In the genomic region with DNA sequence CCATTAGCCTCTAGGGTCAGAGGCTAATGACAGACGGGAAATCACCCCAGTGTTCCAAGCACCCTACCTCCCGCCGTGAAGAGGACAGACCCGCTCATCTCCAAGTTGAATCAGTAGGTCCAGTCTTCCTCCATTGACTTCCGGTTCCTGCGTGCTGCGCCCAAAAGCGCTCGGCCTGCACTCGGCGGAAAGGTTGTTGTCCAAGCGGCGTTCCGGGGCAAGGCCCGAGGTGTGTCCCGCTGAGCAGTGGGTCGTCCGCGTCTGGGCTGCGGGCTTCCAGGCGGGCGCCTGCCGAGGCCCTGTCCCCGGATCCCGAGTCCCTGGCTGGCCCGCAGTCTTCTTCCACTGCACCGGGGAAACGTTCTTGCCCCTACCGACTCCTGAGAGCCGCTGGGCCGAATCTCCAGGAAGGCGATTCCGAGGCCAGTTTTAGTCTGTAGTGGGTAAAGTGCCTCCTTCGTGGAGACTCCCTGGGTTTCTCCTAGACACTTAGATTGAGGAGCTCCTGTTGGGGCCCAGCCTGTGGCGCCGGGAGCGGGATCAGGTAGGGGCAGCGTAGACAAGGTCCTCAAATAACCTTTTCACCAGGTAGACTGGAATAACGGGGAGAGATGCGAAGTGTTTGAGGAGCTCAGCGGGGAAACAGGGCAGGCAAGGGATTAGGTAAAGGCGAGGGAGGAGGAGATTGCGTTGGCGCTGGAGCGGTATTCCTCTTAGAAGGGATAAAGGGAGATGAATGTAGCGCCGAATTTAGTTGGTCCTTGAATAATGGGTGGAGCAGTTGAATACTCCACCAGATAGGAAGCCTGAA, we compare ENCODE assay signal across 1 cellular context.
TF ChIP-seq lines count a peak whose summit lies in the region.

A gene with protein sequence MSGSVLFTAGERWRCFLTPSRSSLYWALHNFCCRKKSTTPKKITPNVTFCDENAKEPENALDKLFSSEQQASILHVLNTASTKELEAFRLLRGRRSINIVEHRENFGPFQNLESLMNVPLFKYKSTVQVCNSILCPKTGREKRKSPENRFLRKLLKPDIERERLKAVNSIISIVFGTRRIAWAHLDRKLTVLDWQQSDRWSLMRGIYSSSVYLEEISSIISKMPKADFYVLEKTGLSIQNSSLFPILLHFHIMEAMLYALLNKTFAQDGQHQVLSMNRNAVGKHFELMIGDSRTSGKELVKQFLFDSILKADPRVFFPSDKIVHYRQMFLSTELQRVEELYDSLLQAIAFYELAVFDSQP (minus strand): TSS at position 138 of the 811 bp plus-strand sequence. CDS start 40 bp downstream, at position 98.

TF ChIP-seq in HepG2, 621 proteins besides CTCF, POLR2A, EP300 and RAD21 (continued from another document and continues in another):
- TF ChIP-seq, protein P1, sequence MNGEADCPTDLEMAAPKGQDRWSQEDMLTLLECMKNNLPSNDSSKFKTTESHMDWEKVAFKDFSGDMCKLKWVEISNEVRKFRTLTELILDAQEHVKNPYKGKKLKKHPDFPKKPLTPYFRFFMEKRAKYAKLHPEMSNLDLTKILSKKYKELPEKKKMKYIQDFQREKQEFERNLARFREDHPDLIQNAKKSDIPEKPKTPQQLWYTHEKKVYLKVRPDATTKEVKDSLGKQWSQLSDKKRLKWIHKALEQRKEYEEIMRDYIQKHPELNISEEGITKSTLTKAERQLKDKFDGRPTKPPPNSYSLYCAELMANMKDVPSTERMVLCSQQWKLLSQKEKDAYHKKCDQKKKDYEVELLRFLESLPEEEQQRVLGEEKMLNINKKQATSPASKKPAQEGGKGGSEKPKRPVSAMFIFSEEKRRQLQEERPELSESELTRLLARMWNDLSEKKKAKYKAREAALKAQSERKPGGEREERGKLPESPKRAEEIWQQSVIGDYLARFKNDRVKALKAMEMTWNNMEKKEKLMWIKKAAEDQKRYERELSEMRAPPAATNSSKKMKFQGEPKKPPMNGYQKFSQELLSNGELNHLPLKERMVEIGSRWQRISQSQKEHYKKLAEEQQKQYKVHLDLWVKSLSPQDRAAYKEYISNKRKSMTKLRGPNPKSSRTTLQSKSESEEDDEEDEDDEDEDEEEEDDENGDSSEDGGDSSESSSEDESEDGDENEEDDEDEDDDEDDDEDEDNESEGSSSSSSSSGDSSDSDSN (CRISPR knock-in tag; IDR thresholded peaks at IDR 0.05) = peak; percentile 100
- TF ChIP-seq, protein P2, sequence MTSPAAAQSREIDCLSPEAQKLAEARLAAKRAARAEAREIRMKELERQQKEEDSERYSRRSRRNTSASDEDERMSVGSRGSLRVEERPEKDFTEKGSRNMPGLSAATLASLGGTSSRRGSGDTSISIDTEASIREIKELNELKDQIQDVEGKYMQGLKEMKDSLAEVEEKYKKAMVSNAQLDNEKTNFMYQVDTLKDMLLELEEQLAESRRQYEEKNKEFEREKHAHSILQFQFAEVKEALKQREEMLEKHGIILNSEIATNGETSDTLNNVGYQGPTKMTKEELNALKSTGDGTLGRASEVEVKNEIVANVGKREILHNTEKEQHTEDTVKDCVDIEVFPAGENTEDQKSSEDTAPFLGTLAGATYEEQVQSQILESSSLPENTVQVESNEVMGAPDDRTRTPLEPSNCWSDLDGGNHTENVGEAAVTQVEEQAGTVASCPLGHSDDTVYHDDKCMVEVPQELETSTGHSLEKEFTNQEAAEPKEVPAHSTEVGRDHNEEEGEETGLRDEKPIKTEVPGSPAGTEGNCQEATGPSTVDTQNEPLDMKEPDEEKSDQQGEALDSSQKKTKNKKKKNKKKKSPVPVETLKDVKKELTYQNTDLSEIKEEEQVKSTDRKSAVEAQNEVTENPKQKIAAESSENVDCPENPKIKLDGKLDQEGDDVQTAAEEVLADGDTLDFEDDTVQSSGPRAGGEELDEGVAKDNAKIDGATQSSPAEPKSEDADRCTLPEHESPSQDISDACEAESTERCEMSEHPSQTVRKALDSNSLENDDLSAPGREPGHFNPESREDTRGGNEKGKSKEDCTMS (CRISPR knock-in tag; conservative IDR thresholded peaks at IDR 0.05) = no peak
- TF ChIP-seq, protein P3, sequence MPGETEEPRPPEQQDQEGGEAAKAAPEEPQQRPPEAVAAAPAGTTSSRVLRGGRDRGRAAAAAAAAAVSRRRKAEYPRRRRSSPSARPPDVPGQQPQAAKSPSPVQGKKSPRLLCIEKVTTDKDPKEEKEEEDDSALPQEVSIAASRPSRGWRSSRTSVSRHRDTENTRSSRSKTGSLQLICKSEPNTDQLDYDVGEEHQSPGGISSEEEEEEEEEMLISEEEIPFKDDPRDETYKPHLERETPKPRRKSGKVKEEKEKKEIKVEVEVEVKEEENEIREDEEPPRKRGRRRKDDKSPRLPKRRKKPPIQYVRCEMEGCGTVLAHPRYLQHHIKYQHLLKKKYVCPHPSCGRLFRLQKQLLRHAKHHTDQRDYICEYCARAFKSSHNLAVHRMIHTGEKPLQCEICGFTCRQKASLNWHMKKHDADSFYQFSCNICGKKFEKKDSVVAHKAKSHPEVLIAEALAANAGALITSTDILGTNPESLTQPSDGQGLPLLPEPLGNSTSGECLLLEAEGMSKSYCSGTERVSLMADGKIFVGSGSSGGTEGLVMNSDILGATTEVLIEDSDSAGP (CRISPR knock-in tag; IDR thresholded peaks at IDR 0.05; ENCODE audit: borderline replicate concordance) = peak; percentile 96
- TF ChIP-seq NR2F6 (IDR thresholded peaks at IDR 0.05) = no peak
- peak; percentile 64 for TF ChIP-seq NR2F6 (CRISPR knock-in tag; IDR thresholded peaks at IDR 0.05)
- peak; percentile 44; the same call in 1 of the 2 replicates for TF ChIP-seq HES4 (CRISPR knock-in tag; IDR thresholded peaks at IDR 0.05; ENCODE audit: borderline replicate concordance)
- no peak for TF ChIP-seq LCORL (IDR thresholded peaks at IDR 0.05)
- TF ChIP-seq LCORL (CRISPR knock-in tag; IDR thresholded peaks at IDR 0.05) = peak; percentile 82
- peak; percentile 42; the same call in 1 of the 2 replicates for TF ChIP-seq ZNF431 (CRISPR knock-in tag; IDR thresholded peaks at IDR 0.05; ENCODE audit: borderline replicate concordance, low read depth)
- TF ChIP-seq TEAD2 (CRISPR knock-in tag; IDR thresholded peaks at IDR 0.05) = peak; percentile 42
- no peak for TF ChIP-seq TBL1XR1 (IDR thresholded peaks at IDR 0.05; ENCODE audit: borderline replicate concordance, low read length, partially characterized antibody)
- TF ChIP-seq, protein P4, sequence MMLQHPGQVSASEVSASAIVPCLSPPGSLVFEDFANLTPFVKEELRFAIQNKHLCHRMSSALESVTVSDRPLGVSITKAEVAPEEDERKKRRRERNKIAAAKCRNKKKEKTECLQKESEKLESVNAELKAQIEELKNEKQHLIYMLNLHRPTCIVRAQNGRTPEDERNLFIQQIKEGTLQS (CRISPR knock-in tag; IDR thresholded peaks at IDR 0.05) = peak; percentile 64; the same call in 1 of the 2 replicates
- TF ChIP-seq ZSCAN9 (CRISPR knock-in tag; IDR thresholded peaks at IDR 0.05; ENCODE audit: borderline replicate concordance) = peak; percentile 96
- TF ChIP-seq, protein P5, sequence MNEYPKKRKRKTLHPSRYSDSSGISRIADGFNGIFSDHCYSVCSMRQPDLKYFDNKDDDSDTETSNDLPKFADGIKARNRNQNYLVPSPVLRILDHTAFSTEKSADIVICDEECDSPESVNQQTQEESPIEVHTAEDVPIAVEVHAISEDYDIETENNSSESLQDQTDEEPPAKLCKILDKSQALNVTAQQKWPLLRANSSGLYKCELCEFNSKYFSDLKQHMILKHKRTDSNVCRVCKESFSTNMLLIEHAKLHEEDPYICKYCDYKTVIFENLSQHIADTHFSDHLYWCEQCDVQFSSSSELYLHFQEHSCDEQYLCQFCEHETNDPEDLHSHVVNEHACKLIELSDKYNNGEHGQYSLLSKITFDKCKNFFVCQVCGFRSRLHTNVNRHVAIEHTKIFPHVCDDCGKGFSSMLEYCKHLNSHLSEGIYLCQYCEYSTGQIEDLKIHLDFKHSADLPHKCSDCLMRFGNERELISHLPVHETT (CRISPR knock-in tag; conservative IDR thresholded peaks at IDR 0.05) = peak; percentile 84; the same call in 1 of the 2 replicates
- TF ChIP-seq, protein P6, sequence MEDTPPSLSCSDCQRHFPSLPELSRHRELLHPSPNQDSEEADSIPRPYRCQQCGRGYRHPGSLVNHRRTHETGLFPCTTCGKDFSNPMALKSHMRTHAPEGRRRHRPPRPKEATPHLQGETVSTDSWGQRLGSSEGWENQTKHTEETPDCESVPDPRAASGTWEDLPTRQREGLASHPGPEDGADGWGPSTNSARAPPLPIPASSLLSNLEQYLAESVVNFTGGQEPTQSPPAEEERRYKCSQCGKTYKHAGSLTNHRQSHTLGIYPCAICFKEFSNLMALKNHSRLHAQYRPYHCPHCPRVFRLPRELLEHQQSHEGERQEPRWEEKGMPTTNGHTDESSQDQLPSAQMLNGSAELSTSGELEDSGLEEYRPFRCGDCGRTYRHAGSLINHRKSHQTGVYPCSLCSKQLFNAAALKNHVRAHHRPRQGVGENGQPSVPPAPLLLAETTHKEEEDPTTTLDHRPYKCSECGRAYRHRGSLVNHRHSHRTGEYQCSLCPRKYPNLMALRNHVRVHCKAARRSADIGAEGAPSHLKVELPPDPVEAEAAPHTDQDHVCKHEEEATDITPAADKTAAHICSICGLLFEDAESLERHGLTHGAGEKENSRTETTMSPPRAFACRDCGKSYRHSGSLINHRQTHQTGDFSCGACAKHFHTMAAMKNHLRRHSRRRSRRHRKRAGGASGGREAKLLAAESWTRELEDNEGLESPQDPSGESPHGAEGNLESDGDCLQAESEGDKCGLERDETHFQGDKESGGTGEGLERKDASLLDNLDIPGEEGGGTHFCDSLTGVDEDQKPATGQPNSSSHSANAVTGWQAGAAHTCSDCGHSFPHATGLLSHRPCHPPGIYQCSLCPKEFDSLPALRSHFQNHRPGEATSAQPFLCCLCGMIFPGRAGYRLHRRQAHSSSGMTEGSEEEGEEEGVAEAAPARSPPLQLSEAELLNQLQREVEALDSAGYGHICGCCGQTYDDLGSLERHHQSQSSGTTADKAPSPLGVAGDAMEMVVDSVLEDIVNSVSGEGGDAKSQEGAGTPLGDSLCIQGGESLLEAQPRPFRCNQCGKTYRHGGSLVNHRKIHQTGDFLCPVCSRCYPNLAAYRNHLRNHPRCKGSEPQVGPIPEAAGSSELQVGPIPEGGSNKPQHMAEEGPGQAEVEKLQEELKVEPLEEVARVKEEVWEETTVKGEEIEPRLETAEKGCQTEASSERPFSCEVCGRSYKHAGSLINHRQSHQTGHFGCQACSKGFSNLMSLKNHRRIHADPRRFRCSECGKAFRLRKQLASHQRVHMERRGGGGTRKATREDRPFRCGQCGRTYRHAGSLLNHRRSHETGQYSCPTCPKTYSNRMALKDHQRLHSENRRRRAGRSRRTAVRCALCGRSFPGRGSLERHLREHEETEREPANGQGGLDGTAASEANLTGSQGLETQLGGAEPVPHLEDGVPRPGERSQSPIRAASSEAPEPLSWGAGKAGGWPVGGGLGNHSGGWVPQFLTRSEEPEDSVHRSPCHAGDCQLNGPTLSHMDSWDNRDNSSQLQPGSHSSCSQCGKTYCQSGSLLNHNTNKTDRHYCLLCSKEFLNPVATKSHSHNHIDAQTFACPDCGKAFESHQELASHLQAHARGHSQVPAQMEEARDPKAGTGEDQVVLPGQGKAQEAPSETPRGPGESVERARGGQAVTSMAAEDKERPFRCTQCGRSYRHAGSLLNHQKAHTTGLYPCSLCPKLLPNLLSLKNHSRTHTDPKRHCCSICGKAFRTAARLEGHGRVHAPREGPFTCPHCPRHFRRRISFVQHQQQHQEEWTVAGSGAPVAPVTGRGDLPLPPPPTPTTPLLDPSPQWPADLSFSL (CRISPR knock-in tag; IDR thresholded peaks at IDR 0.05) = no peak
- peak; percentile 79; the same call in 1 of the 2 replicates for TF ChIP-seq AHR (CRISPR knock-in tag; IDR thresholded peaks at IDR 0.05)
- TF ChIP-seq ZC3H4 (CRISPR knock-in tag; IDR thresholded peaks at IDR 0.05; ENCODE audit: borderline replicate concordance) = peak; percentile 50; the same call in 1 of the 2 replicates
- TF ChIP-seq ZMYM4 (CRISPR knock-in tag; IDR thresholded peaks at IDR 0.05) = peak; percentile 83
- TF ChIP-seq, protein P7, sequence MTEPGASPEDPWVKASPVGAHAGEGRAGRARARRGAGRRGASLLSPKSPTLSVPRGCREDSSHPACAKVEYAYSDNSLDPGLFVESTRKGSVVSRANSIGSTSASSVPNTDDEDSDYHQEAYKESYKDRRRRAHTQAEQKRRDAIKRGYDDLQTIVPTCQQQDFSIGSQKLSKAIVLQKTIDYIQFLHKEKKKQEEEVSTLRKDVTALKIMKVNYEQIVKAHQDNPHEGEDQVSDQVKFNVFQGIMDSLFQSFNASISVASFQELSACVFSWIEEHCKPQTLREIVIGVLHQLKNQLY (CRISPR knock-in tag; IDR thresholded peaks at IDR 0.05) = peak; percentile 43; the same call in 1 of the 2 replicates
- peak; percentile 99 for TF ChIP-seq PHF20 (CRISPR knock-in tag; IDR thresholded peaks at IDR 0.05)
- peak; percentile 95 for TF ChIP-seq MED8 (CRISPR knock-in tag; IDR thresholded peaks at IDR 0.05; ENCODE audit: insufficient replicate concordance)
- peak; percentile 62 for TF ChIP-seq HNF4A (CRISPR knock-in tag; IDR thresholded peaks at IDR 0.05)
- TF ChIP-seq, protein P8, sequence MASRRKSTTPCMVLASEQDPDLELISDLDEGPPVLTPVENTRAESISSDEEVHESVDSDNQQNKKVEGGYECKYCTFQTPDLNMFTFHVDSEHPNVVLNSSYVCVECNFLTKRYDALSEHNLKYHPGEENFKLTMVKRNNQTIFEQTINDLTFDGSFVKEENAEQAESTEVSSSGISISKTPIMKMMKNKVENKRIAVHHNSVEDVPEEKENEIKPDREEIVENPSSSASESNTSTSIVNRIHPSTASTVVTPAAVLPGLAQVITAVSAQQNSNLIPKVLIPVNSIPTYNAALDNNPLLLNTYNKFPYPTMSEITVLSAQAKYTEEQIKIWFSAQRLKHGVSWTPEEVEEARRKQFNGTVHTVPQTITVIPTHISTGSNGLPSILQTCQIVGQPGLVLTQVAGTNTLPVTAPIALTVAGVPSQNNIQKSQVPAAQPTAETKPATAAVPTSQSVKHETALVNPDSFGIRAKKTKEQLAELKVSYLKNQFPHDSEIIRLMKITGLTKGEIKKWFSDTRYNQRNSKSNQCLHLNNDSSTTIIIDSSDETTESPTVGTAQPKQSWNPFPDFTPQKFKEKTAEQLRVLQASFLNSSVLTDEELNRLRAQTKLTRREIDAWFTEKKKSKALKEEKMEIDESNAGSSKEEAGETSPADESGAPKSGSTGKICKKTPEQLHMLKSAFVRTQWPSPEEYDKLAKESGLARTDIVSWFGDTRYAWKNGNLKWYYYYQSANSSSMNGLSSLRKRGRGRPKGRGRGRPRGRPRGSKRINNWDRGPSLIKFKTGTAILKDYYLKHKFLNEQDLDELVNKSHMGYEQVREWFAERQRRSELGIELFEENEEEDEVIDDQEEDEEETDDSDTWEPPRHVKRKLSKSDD (CRISPR knock-in tag; IDR thresholded peaks at IDR 0.05; ENCODE audit: low read depth) = no peak; the same call in 1 of the 2 replicates
- peak; percentile 65; the same call in 1 of the 2 replicates for TF ChIP-seq ZNF292 (CRISPR knock-in tag; IDR thresholded peaks at IDR 0.05; ENCODE audit: borderline replicate concordance, low read depth)
- TF ChIP-seq ZNF546 (CRISPR knock-in tag; conservative IDR thresholded peaks at IDR 0.05) = no peak
- peak; percentile 70; the same call in 1 of the 2 replicates for TF ChIP-seq ZNF44 (CRISPR knock-in tag; IDR thresholded peaks at IDR 0.05)
- TF ChIP-seq NFRKB (IDR thresholded peaks at IDR 0.05) = no peak; the same call in 1 of the 2 replicates
- peak; percentile 87; the same call in 1 of the 2 replicates for TF ChIP-seq ZNF547 (CRISPR knock-in tag; IDR thresholded peaks at IDR 0.05)
- TF ChIP-seq SMARCE1 (IDR thresholded peaks at IDR 0.05; ENCODE audit: borderline replicate concordance) = no peak
- TF ChIP-seq ZFP37 (CRISPR knock-in tag; IDR thresholded peaks at IDR 0.05; ENCODE audit: borderline replicate concordance) = peak; percentile 88; the same call in 1 of the 2 replicates
- 0 out of 2 replicates have a peak, but pooled peaks have one; percentile 3 for TF ChIP-seq ZNF567 (CRISPR knock-in tag; IDR thresholded peaks at IDR 0.05; ENCODE audit: borderline replicate concordance)
- peak; percentile 62; the same call in 1 of the 2 replicates for TF ChIP-seq ESRRA (CRISPR knock-in tag; IDR thresholded peaks at IDR 0.05; ENCODE audit: low read depth)
